18 cellular contexts compared by ENCODE assay signal in the genomic region with DNA sequence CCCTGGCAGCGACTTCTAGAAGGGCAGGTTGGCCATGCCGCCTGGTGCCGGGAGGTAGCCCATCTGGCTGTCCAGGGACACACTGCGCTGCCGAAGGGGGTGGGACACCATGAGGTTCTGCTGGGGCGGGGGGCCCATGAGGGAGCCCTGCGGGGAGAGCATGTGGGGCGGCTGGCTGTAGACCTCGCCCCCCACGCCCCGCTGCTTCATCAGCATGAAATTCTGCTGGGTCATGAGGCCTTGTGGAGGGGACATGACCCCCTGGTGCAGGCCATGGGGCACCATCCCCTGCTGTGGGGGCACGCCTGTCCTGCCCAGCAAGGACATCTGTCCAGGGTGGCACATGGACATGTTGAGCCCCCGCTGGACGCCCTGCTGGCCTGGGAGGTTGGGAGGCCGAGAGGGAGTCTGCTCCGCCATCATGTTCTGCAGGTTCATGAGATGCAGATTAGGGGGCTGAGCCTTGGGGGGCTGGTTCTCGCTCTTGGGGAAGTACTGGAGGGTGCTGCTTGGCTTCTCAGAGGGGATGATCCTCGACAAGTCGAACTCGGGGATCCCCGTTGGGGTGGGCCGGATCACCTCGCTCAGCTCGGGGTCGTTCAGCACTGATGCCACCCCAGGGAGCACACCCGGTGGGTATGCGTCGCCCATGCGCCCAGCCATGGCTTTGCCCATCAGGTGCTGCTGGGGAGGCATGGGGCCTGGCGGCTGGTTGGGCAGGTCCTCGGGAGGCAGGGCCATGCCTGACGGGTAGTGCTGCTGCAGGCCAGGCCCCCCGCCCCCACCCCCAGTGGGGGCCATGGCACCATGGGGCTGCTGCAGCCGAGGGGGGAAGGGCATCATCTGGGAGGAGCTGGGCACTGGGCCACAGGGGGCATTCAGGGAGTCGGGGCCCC. TPM values are rescaled to one million over a fixed set of nuclear protein-coding genes. Genes with fewer than 3 reads are reported as not detected.
DNase-seq lines count a peak whose midpoint lies in the region; ATAC-seq and TF ChIP-seq lines count a peak whose summit lies in the region.
"Had no signal": no experiment of that assay in that cellular context is flagged by ENCODE, and none has a peak within 500 bp of the region (broad histone marks: within the 10 kb centered on the region; RNA-seq: fewer than 3 reads in every experiment).

No MANE protein-coding gene starts in this region.

- 84 to 92% (median 92%) methylated on average over 18 to 35 of the region's 35 CpGs for WGBS in spleen, 5 donors

- TF ChIP-seq POLR2A in spleen (IDR thresholded peaks at IDR 0.05): no peak

- peak overlapping the region; percentile 74 for H3K27ac Mint-ChIP-seq in CD8-positive, alpha-beta T cell
- H3K27ac Mint-ChIP-seq: T-helper 1 cell treated with Interleukin-12 subunit alpha and Interleukin-12 subunit beta and Interleukin-4 antibody, amounts not matched to agents 30 μg/mL and 1 μg/mL, for 36 hours had no signal

- no peak for TF ChIP-seq CTCF in CD8-positive, alpha-beta T cell (IDR thresholded peaks at IDR 0.05)
- TF ChIP-seq CTCF in RWPE1 (conservative IDR thresholded peaks at IDR 0.05; ENCODE audit: low read depth) (no peak), left lung (IDR thresholded peaks at IDR 0.05) (no peak), spleen (IDR thresholded peaks at IDR 0.05 in 8 of 11, conservative IDR thresholded peaks at IDR 0.05 in 3 of 11) (no peak)

- H3K4me1 Mint-ChIP-seq in CD8-positive, alpha-beta T cell (ENCODE audit: low read depth): peaks cover 68% of the 10 kb centered on the region

- H3K27ac ChIP-seq in CD8-positive, alpha-beta T cell (ENCODE audit: low read depth, low read length): no peak overlapping the region
- H3K27ac ChIP-seq in RWPE1: peak overlapping the region; percentile 63
- no peak overlapping the region for H3K27ac ChIP-seq in left lung
- peak overlapping the region in 1 of 8 donors; percentile 89 for H3K27ac ChIP-seq in spleen
- H3K27ac ChIP-seq: VCaP had no signal

- H3K27me3 Mint-ChIP-seq in CD8-positive, alpha-beta T cell (ENCODE audit: low read depth): no peaks in the 10 kb centered on the region

- no peak for ATAC-seq in CD8-positive, alpha-beta T cell
- ATAC-seq in left lung: no peak
- ATAC-seq: activated CD8-positive, alpha-beta T cell treated with anti-CD3 and anti-CD28 coated beads, Interleukin-2, amount 10 ng/mL, durations not matched to agents 7 days and 5 days had no signal

- no peaks in the 10 kb centered on the region for H3K9me3 ChIP-seq in CD8-positive, alpha-beta T cell (ENCODE audit: low read length)
- H3K9me3 ChIP-seq in left lung (no peaks in the 10 kb centered on the region), spleen (no peaks in the 10 kb centered on the region)
- H3K9me3 ChIP-seq: heart right ventricle, neutrophil had no signal

- H3K27me3 ChIP-seq in CD8-positive, alpha-beta T cell (ENCODE audit: insufficient read depth, low read length): no peaks in the 10 kb centered on the region
- H3K27me3 ChIP-seq in left lung (no peaks in the 10 kb centered on the region), spleen (replicated peaks in 1 of 7) (no peaks in the 10 kb centered on the region)
- H3K27me3 ChIP-seq: heart right ventricle, neutrophil had no signal

- H3K4me1 ChIP-seq in CD8-positive, alpha-beta T cell (ENCODE audit: insufficient read depth, low read length): peaks cover 54% of the 10 kb centered on the region
- peaks cover 0 to 11% of the 10 kb centered on the region in 2 donors for H3K4me1 ChIP-seq in left lung
- H3K4me1 ChIP-seq in spleen: peaks cover 31 to 70% (median 45%) of the 10 kb centered on the region in 6 donors

- intact Hi-C loops in CD8-positive, alpha-beta T cell (cut with DNase I, micrococcal nuclease): loop anchor here in 1 of 2 experiments (5.0 kb wide), 1 partner anchor 36 kb away; no protein-coding TSS in a partner anchor
- intact Hi-C loops in left lung (cut with DNase I): no loop called here
- intact Hi-C loops in spleen (cut with DNase I; ENCODE audit: low total_unique reads): no loop called here

- no peak overlapping the region for H3K4me3 ChIP-seq in CD8-positive, alpha-beta T cell (ENCODE audit: low read depth, low read length)
- H3K4me3 ChIP-seq in left lung (no peak overlapping the region), spleen (no peak overlapping the region)
- H3K4me3 ChIP-seq: heart right ventricle had no signal

- CTCF ChIA-PET in CD8-positive, alpha-beta T cell (lab: Charles Lee): interaction anchor here (1.2 to 4.2 kb wide), 4 partner anchors 8 to 208 kb away, joined by 3 to 13 read pairs (median 4); a partner anchor contains a TSS
- CTCF ChIA-PET in RWPE1 (lab: Yijun Ruan, JAX): no interaction called here

- H3K4me3 Mint-ChIP-seq in CD8-positive, alpha-beta T cell: no peak overlapping the region
- H3K4me3 Mint-ChIP-seq: activated CD8-positive, alpha-beta T cell treated with anti-CD3 and anti-CD28 coated beads, Interleukin-2, amount 10 ng/mL, durations not matched to agents 7 days and 5 days; endodermal cell; T-helper 1 cell treated with Interleukin-12 subunit alpha and Interleukin-12 subunit beta and Interleukin-4 antibody, amounts not matched to agents 30 μg/mL and 1 μg/mL, for 36 hours had no signal

- POLR2A ChIA-PET in CD8-positive, alpha-beta T cell (lab: Charles Lee): interaction anchor here (1.0 to 6.6 kb wide), 5 partner anchors 14 to 110 kb away, joined by 3 to 182 read pairs (median 4); a partner anchor contains a TSS
- POLR2A ChIA-PET in RWPE1 (lab: Yijun Ruan, JAX; ENCODE audit: low non-redundant PET): no interaction called here

- H3K36me3 ChIP-seq in CD8-positive, alpha-beta T cell (ENCODE audit: insufficient read depth, low read length): peaks cover 41% of the 10 kb centered on the region
- H3K36me3 ChIP-seq in left lung: peaks cover 0 to 71% of the 10 kb centered on the region in 2 donors
- peaks cover 0 to 92% (median 62%) of the 10 kb centered on the region in 6 donors for H3K36me3 ChIP-seq in spleen

- H3K9me3 Mint-ChIP-seq in CD8-positive, alpha-beta T cell: no peaks in the 10 kb centered on the region
- H3K9me3 Mint-ChIP-seq: endodermal cell; T-helper 1 cell treated with Interleukin-12 subunit alpha and Interleukin-12 subunit beta and Interleukin-4 antibody, amounts not matched to agents 30 μg/mL and 1 μg/mL, for 36 hours had no signal

- DNase-seq in CD8-positive, alpha-beta T cell: peak in 1 of 7 experiments; percentile 21
- DNase-seq in RWPE1 (ENCODE audit: low spot score): no peak
- DNase-seq in left lung: peak; percentile 26 to 78
- peak; percentile 78 for DNase-seq in spleen
- no peak for DNase-seq in activated T-cell treated with anti-CD3 and anti-CD28 coated beads for 4 hours
- no peak for DNase-seq in central memory CD4-positive, alpha-beta T cell
- DNase-seq in cortex of kidney (lab: John Stamatoyannopoulos, UW): no peak
- DNase-seq: activated CD8-positive, alpha-beta T cell treated with anti-CD3 and anti-CD28 coated beads, Interleukin-2, amount 10 ng/mL, durations not matched to agents 7 days and 5 days; anterior cingulate cortex; endodermal cell; NCI-H526; retina; SIG-M5 had no signal

- H3K36me3 Mint-ChIP-seq in CD8-positive, alpha-beta T cell: peaks cover 71% of the 10 kb centered on the region

RNA-seq across cellular contexts. Expression of a gene that starts 15.0 kb away (rescaled TPM):
- 1 to 10 TPM; 7.6 to 8.0 TPM for total RNA-seq in CD8-positive, alpha-beta T cell
- total RNA-seq in left lung (under 1 TPM in 1 of 2 donors, not detected in 1; 0.10 TPM), spleen (10 to 100 TPM; 25.0 to 66.6 (median 33.2) TPM)
- polyA plus RNA-seq in spleen: 10 to 100 TPM; 35.4 to 50.7 (median 39.6) TPM
- polyA plus RNA-seq: BJ had no signal

RNA-seq across cellular contexts. Expression of a gene that starts 27.1 kb away (rescaled TPM):
- 100 to 1,000 TPM; 437 to 439 TPM for total RNA-seq in CD8-positive, alpha-beta T cell
- total RNA-seq in left lung: 10 to 100 TPM; 79.4 to 88.9 TPM
- 10 to 100 TPM; 19.8 to 58.0 (median 39.0) TPM for total RNA-seq in spleen
- 10 to 100 TPM in 1 of 3 donors, 1 to 10 TPM in 2; 2.5 to 14.2 (median 2.6) TPM for polyA plus RNA-seq in spleen

RNA-seq across cellular contexts. Expression of a gene that starts 57.5 kb away (rescaled TPM):
- total RNA-seq in CD8-positive, alpha-beta T cell: not detected
- total RNA-seq in left lung (not detected), spleen (not detected)
- under 1 TPM in 2 of 3 donors, not detected in 1; 0.09 to 0.13 TPM for polyA plus RNA-seq in spleen
- total RNA-seq: activated CD8-positive, alpha-beta T cell treated with anti-CD3 and anti-CD28 coated beads, Interleukin-2, amount 10 ng/mL, durations not matched to agents 7 days and 5 days; heart right ventricle had no signal

Comparison
In these comparisons a context has a peak if more than half of its experiments do, and no peak if none do; other contexts are left out.
1. DNase-seq: peak in left lung (2 of 2) and spleen (single experiment); none in RWPE1 (single experiment), activated T-cell treated with anti-CD3 and anti-CD28 coated beads for 4 hours (single experiment), central memory CD4-positive, alpha-beta T cell (single experiment) and cortex of kidney (single experiment).
2. RNA of a gene that starts 15.0 kb away (total RNA-seq): 25.0 to 66.6 TPM in spleen and 7.6 to 8.0 TPM in CD8-positive, alpha-beta T cell; 0.10 TPM in left lung; every median in the first group is over 4 times any median in the second.
3. RNA of a gene that starts 27.1 kb away (total RNA-seq): 437 to 439 TPM in CD8-positive, alpha-beta T cell; 79.4 to 88.9 TPM in left lung and 19.8 to 58.0 TPM in spleen; every median in the first group is over 4 times any median in the second.